In genomic region chr16:81445926-81446317, GRCh38 we compare ENCODE assay signal across 8 cellular contexts. TPM values are rescaled to one million over a fixed set of nuclear protein-coding genes. Genes with fewer than 3 reads are reported as not detected.
A peak's percentile ranks its signal among the peaks of the same experiment; 100 is the strongest.
DNase-seq lines count a peak whose midpoint lies in the region; ATAC-seq and TF ChIP-seq lines count a peak whose summit lies in the region.

No MANE protein-coding gene starts in this region.

- H3K27me3 Mint-ChIP-seq in activated T-cell treated with anti-CD3 and anti-CD28 coated beads, Interleukin-2, amount 50 U/mL, for 72 hours (ENCODE audit: low read depth) = peaks cover 14% of the 10 kb centered on the region
- H3K27me3 Mint-ChIP-seq in T-helper 17 cell = no peaks in the 10 kb centered on the region

- peak overlapping the region; percentile 79 for H3K27ac Mint-ChIP-seq in activated T-cell treated with anti-CD3 and anti-CD28 coated beads, Interleukin-2, amount 50 U/mL, for 72 hours
- peak overlapping the region; percentile 96 for H3K27ac Mint-ChIP-seq in T-helper 17 cell

- peak overlapping the region; percentile 47 to 51 (median 50) for H3K9ac ChIP-seq in skeletal muscle tissue (ENCODE audit: low read depth in 1 of 3, low read length in 3 of 3)

- H3K9me3 ChIP-seq in T-helper 17 cell (ENCODE audit: control insufficient read depth, low read length, poor library complexity, severe bottlenecking) (no peaks in the 10 kb centered on the region), skeletal muscle tissue (ENCODE audit: control insufficient read depth in 3 of 3, low read length in 3 of 3) (no peaks in the 10 kb centered on the region)

- H3K36me3 ChIP-seq in skeletal muscle tissue (ENCODE audit: control insufficient read depth in 3 of 3, insufficient read depth in 3 of 3, low read length in 3 of 3) = no peaks in the 10 kb centered on the region

- peak overlapping the region; percentile 87 to 91 for H3K4me3 Mint-ChIP-seq in activated T-cell treated with anti-CD3 and anti-CD28 coated beads, Interleukin-2, amount 50 U/mL, for 72 hours
- H3K4me3 Mint-ChIP-seq in T-helper 17 cell = peak overlapping the region; percentile 97

- no peak for ATAC-seq in activated T-cell treated with anti-CD3 and anti-CD28 coated beads, Interleukin-2, amount 50 U/mL, for 72 hours (replicated peaks in 1 of 2)
- ATAC-seq in T-helper 17 cell = no peak
- ATAC-seq in foreskin keratinocyte = no peak

- H3K36me3 Mint-ChIP-seq in activated T-cell treated with anti-CD3 and anti-CD28 coated beads, Interleukin-2, amount 50 U/mL, for 72 hours (ENCODE audit: insufficient read depth in 2 of 2) = peaks cover 0 to 4% of the 10 kb centered on the region in 2 donors
- no peaks in the 10 kb centered on the region for H3K36me3 Mint-ChIP-seq in T-helper 17 cell (ENCODE audit: low read depth)

- H3K4me1 Mint-ChIP-seq in activated T-cell treated with anti-CD3 and anti-CD28 coated beads, Interleukin-2, amount 50 U/mL, for 72 hours (ENCODE audit: low read depth) = peaks cover 51% of the 10 kb centered on the region
- H3K4me1 Mint-ChIP-seq in T-helper 17 cell = peaks cover 36% of the 10 kb centered on the region

- H3K27me3 ChIP-seq in foreskin keratinocyte = peaks cover 9% of the 10 kb centered on the region
- peaks cover 0 to 9% (median 2%) of the 10 kb centered on the region in 3 donors for H3K27me3 ChIP-seq in skeletal muscle tissue (ENCODE audit: control insufficient read depth in 3 of 3, insufficient read depth in 3 of 3, low read length in 3 of 3)

- H3K4me1 ChIP-seq in foreskin keratinocyte (peaks cover 16% of the 10 kb centered on the region), skeletal muscle tissue (ENCODE audit: control insufficient read depth in 3 of 3, insufficient read depth in 3 of 3, low read length in 3 of 3) (peaks cover 0 to 6% (median 4%) of the 10 kb centered on the region in 3 donors)

- TF ChIP-seq CTCF in foreskin keratinocyte (conservative IDR thresholded peaks at IDR 0.05) = no peak

- peak overlapping the region; percentile 59 to 72 (median 67) for H3K4me3 ChIP-seq in skeletal muscle tissue (ENCODE audit: low read length in 3 of 3)

- H3K27ac ChIP-seq in foreskin keratinocyte (peak overlapping the region; percentile 97), skeletal muscle tissue (ENCODE audit: low read depth, low read length) (peak overlapping the region; percentile 58)

- peaks cover 0 to under 1% of the 10 kb centered on the region in 2 donors for H3K9me3 Mint-ChIP-seq in activated T-cell treated with anti-CD3 and anti-CD28 coated beads, Interleukin-2, amount 50 U/mL, for 72 hours

- no peak for DNase-seq in activated T-cell treated with anti-CD3 and anti-CD28 coated beads, Interleukin-2, amount 50 U/mL, for 72 hours
- DNase-seq in activated T-cell treated with anti-CD3 and anti-CD28 coated beads for 4 hours = no peak
- no peak for DNase-seq in T-helper 17 cell
- DNase-seq in foreskin keratinocyte = no peak
- no peak for DNase-seq in HuH-7.5 (ENCODE audit: low spot score)
- DNase-seq in stimulated activated CD4-positive, alpha-beta T cell treated with anti-CD3 and anti-CD28 coated beads, Interleukin-1b, Interleukin-23, amount 100 ng/mL, for 48 hours = no peak
- DNase-seq in COLO829 (ENCODE audit: low spot score) = no peak

RNA-seq across cellular contexts. Expression of gene CMIP, which starts 1.3 kb away (rescaled TPM):
- total RNA-seq in activated T-cell treated with anti-CD3 and anti-CD28 coated beads, Interleukin-2, amount 50 U/mL, for 72 hours = 10 to 100 TPM; 53.1 to 59.0 TPM
- 10 to 100 TPM; 42.7 to 94.5 TPM for total RNA-seq in T-helper 17 cell
- 28.0 and 28.9 TPM in 2 replicates for total RNA-seq in foreskin keratinocyte
- 12.9 and 15.3 TPM in 2 replicates for polyA plus RNA-seq in foreskin keratinocyte
- total RNA-seq in skeletal muscle tissue = 6.8 TPM
